In the genomic region with DNA sequence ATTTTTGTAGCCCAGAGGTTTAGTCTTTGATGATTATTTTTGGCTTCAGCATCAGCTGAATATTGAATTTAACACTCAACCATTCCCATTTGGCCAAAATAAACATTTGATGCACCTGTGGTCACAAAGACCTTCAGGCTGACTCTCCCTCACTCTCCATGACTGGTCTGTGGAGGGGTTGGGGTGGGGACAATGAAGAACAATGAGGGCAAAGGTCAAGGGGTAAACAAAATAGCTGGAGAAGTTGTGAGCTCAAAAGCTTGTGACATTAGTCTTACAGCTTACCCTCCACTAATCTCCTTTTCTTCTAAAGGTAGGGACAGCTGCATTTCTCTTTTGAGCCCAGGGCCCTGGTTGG, we compare ENCODE assay signal across 13 cellular contexts.
"Had no signal": no experiment of that assay in that cellular context is flagged by ENCODE, and none has a peak within 500 bp of the region (broad histone marks: within the 10 kb centered on the region; RNA-seq: fewer than 3 reads in every experiment).

No MANE protein-coding gene starts in this region.

- H3K4me1 Mint-ChIP-seq: activated B cell treated with CpG ODN at 0.5 μM for 24 hours, naive B cell had no signal

- H3K4me3 Mint-ChIP-seq: activated B cell treated with CpG ODN at 0.5 μM for 24 hours; activated CD4-positive, alpha-beta T cell treated with anti-CD3 and anti-CD28 coated beads, Interleukin-2, amount 10 ng/mL, durations not matched to agents 7 days and 5 days; activated naive CD4-positive, alpha-beta T cell treated with anti-CD3 and anti-CD28 coated beads for 36 hours; naive B cell; stimulated activated naive B cell treated with anti-CD40 and anti-IgM and Interleukin-4, amounts not matched to agents 10 μg/mL and 1 μg/mL and 100 μg/mL, for 72 hours; T-helper 17 cell had no signal

- ATAC-seq: activated T-helper 17 cell treated with anti-CD3 and anti-CD28 coated beads, Interleukin-2, amount 50 U/mL, for 72 hours; sciatic nerve; T-helper 17 cell had no signal

- H3K9me3 Mint-ChIP-seq: activated B cell treated with CpG ODN at 0.5 μM for 24 hours; activated CD4-positive, alpha-beta T cell treated with anti-CD3 and anti-CD28 coated beads, Interleukin-2, amount 10 ng/mL, durations not matched to agents 7 days and 5 days; activated naive CD4-positive, alpha-beta T cell treated with anti-CD3 and anti-CD28 coated beads for 36 hours; activated T-helper 17 cell treated with anti-CD3 and anti-CD28 coated beads, Interleukin-2, amount 50 U/mL, for 72 hours; naive B cell had no signal

- H3K36me3 Mint-ChIP-seq: naive B cell; stimulated activated naive B cell treated with anti-CD40 and anti-IgM and Interleukin-4, amounts not matched to agents 10 μg/mL and 1 μg/mL and 100 μg/mL, for 72 hours had no signal

- DNase-seq: activated B cell treated with CpG ODN at 0.5 μM for 24 hours; activated CD4-positive, alpha-beta T cell treated with anti-CD3 and anti-CD28 coated beads, Interleukin-2, amount 10 ng/mL, durations not matched to agents 7 days and 5 days; activated naive CD4-positive, alpha-beta T cell treated with anti-CD3 and anti-CD28 coated beads for 36 hours; activated T-cell treated with anti-CD3 and anti-CD28 coated beads for 4 hours; naive B cell; spleen; stimulated activated CD4-positive, alpha-beta T cell treated with anti-CD3 and anti-CD28 coated beads, Interleukin-2, amount 100 ng/mL, for 24 hours; stimulated activated naive B cell treated with anti-CD40 and anti-IgM and Interleukin-4, amounts not matched to agents 10 μg/mL and 1 μg/mL and 100 μg/mL, for 72 hours; substantia nigra; T-helper 17 cell; trophoblast cell had no signal

- H3K27ac Mint-ChIP-seq: activated B cell treated with CpG ODN at 0.5 μM for 24 hours; activated CD4-positive, alpha-beta T cell treated with anti-CD3 and anti-CD28 coated beads, Interleukin-2, amount 10 ng/mL, durations not matched to agents 7 days and 5 days; activated naive CD4-positive, alpha-beta T cell treated with anti-CD3 and anti-CD28 coated beads for 36 hours; stimulated activated naive B cell treated with anti-CD40 and anti-IgM and Interleukin-4, amounts not matched to agents 10 μg/mL and 1 μg/mL and 100 μg/mL, for 72 hours; T-helper 17 cell had no signal
